Comparison of ENCODE assay signal across 2 cellular contexts in genomic region chr16:83013071-83013470, GRCh38.
TF ChIP-seq lines count a peak whose summit lies in the region.

No MANE protein-coding gene starts in this region.

TF ChIP-seq in HepG2, 621 proteins besides CTCF, POLR2A, EP300 and RAD21:
- TF ChIP-seq ZBTB40 (IDR thresholded peaks at IDR 0.05) (no peak), ZBTB40 (CRISPR knock-in tag; IDR thresholded peaks at IDR 0.05) (peak; percentile 85), SCMH1 (CRISPR knock-in tag; IDR thresholded peaks at IDR 0.05; ENCODE audit: borderline replicate concordance) (no peak), KDM4B (CRISPR knock-in tag; IDR thresholded peaks at IDR 0.05) (no peak), PRDM10 (CRISPR knock-in tag; IDR thresholded peaks at IDR 0.05; ENCODE audit: low read depth) (no peak), EEA1 (CRISPR knock-in tag; IDR thresholded peaks at IDR 0.05; ENCODE audit: borderline replicate concordance) (no peak)

TF ChIP-seq in K562, 482 proteins besides CTCF, POLR2A, EP300 and RAD21:
- TF ChIP-seq ZBTB40 (IDR thresholded peaks at IDR 0.05) (peak; percentile 54), ZBTB40 (CRISPR knock-in tag; IDR thresholded peaks at IDR 0.05) (no peak), CBFA2T3 (IDR thresholded peaks at IDR 0.05) (no peak)
TF ChIP-seq in K562: peak in this region for 1.
